24 cellular contexts compared by ENCODE assay signal in the genomic region with DNA sequence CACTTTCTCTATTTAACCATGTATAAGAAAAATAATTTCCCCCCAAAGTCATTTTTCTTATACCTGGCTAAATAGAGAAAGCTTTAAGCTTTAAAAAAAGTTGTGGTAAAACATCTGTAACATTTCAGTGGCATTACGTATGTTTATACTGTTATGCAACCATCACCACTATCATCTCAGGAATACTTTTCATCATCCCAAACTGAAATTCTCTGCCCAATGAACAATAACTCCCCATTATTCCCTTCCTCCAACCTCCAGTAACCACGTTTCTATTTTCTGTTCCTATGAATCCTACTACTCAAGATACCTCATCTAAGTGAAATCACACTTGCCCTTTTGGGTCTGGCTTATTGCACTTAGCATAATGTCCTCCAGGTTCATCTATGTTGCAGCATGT. TPM values are rescaled to one million over a fixed set of nuclear protein-coding genes. Genes with fewer than 3 reads are reported as not detected.
DNase-seq lines count a peak whose midpoint lies in the region; TF ChIP-seq lines count a peak whose summit lies in the region.
"Had no signal": no experiment of that assay in that cellular context is flagged by ENCODE, and none has a peak within 500 bp of the region (broad histone marks: within the 10 kb centered on the region; RNA-seq: fewer than 3 reads in every experiment).

No MANE protein-coding gene starts in this region.

- TF ChIP-seq CTCF in AG10803 (conservative IDR thresholded peaks at IDR 0.05; ENCODE audit: low read length) (no peak), choroid plexus epithelial cell (conservative IDR thresholded peaks at IDR 0.05; ENCODE audit: low read depth, low read length) (no peak)

- peak; percentile 27 for DNase-seq in AG10803 (ENCODE audit: low read depth)
- DNase-seq in LHCN-M2 (ENCODE audit: low read depth): peak; percentile 13
- DNase-seq in choroid plexus epithelial cell (ENCODE audit: low read depth): peak; percentile 18
- DNase-seq in glomerular visceral epithelial cell (ENCODE audit: extremely low spot score): peak; percentile 44
- DNase-seq in NCI-H748 (lab: John Stamatoyannopoulos, UW; ENCODE audit: unreplicated experiment): no peak
- DNase-seq in AG08396 (ENCODE audit: low spot score): no peak
- DNase-seq in stimulated activated CD4-positive, alpha-beta T cell treated with anti-CD3 and anti-CD28 coated beads, Interleukin-1b, Interleukin-23, amount 100 ng/mL, for 48 hours: no peak
- DNase-seq: C1 segment of cervical spinal cord; Caco-2; CD8-positive, alpha-beta T cell; Kasumi-1; MV-4-11; NCI-H1105 treated with DMSO at 0.1 percent for 48 hours; NCI-H2029; NCI-H526 treated with DMSO at 0.1 percent for 48 hours; SHP77 had no signal

- H3K4me3 ChIP-seq in AG10803 (ENCODE audit: low read length) (no peak overlapping the region), choroid plexus epithelial cell (ENCODE audit: low read depth, low read length) (no peak overlapping the region)
- H3K4me3 ChIP-seq: GM23338, HAP-1, K562, SK-N-MC had no signal

RNA-seq across cellular contexts. Expression of gene SLC3A1, which starts 1.7 kb away (rescaled TPM):
- 0.19 TPM in 1 of 2 replicates, not detected in the other for total RNA-seq in LHCN-M2 (2014; rRNA removed)
- polyA plus RNA-seq in LHCN-M2 (2012): 0.01 TPM
- total RNA-seq: HepG2, HT1080, MCF 10A, OCI-LY7 had no signal

Comparison
In these comparisons a context has a peak if more than half of its experiments do, and no peak if none do; other contexts are left out.
1. DNase-seq: peak in AG10803 (single experiment), LHCN-M2 (single experiment), choroid plexus epithelial cell (single experiment) and glomerular visceral epithelial cell (single experiment); none in NCI-H748 (single experiment), AG08396 (single experiment) and stimulated activated CD4-positive, alpha-beta T cell treated with anti-CD3 and anti-CD28 coated beads, Interleukin-1b, Interleukin-23, amount 100 ng/mL, for 48 hours (single experiment).